In the genomic region with DNA sequence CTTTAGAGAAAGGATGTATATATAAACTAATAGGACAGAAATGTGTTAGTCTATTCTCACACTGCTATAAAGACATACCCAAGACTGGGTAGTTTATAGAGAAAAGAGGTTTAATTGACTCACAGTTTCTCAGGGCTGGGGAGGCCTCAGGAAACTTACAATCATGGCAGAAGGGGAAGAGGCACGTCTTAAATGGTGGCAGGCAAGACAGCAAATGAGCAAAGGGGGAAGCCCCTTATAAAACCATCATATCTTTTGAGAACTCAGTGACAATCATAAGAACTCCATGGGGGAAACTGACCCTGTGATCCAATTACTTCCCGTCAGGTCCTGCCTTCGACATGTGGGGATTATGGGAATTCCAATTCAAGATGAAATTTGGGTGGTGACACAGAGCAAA, we compare ENCODE assay signal across 4 cellular contexts.
"Had no signal": no experiment of that assay in that cellular context is flagged by ENCODE, and none has a peak within 500 bp of the region (broad histone marks: within the 10 kb centered on the region; RNA-seq: fewer than 3 reads in every experiment).

No MANE protein-coding gene starts in this region.

- H3K4me1 Mint-ChIP-seq: GM23338, H9 had no signal

- H3K9me3 Mint-ChIP-seq: GM23338, H9 had no signal

- DNase-seq: H9, HCEC 1CT, IMR-90 had no signal

- ATAC-seq: GM23338 had no signal

- H3K27ac Mint-ChIP-seq: GM23338, H9 had no signal

- H3K4me3 Mint-ChIP-seq: GM23338, H9 had no signal
